In genomic region chr5:122774861-122775712, GRCh38 we compare ENCODE assay signal across 8 cellular contexts. TPM values are rescaled to one million over a fixed set of nuclear protein-coding genes. Genes with fewer than 3 reads are reported as not detected.
DNase-seq lines count a peak whose midpoint lies in the region; ATAC-seq and TF ChIP-seq lines count a peak whose summit lies in the region.

TSS of gene SNX2 (plus strand) at chr5:122775080. CDS start at chr5:122775104, 24 bp downstream.

- H2AFZ ChIP-seq in OCI-LY7 (ENCODE audit: low read length), result peak within 1 kb of the TSS; percentile 98

- no peaks in the 10 kb centered on the region for H3K9me2 ChIP-seq in OCI-LY7 (ENCODE audit: insufficient read depth, low read length)

- H3K36me3 ChIP-seq in OCI-LY7 (ENCODE audit: insufficient read depth, low read length), result peaks cover 16% of the 10 kb centered on the region

- H3K4me3 ChIP-seq in OCI-LY7 (ENCODE audit: low read depth, low read length, poor library complexity, severe bottlenecking), result peak within 1 kb of the TSS; percentile 88

- intact Hi-C loops in OCI-LY7 (cut with micrococcal nuclease; ENCODE audit: unreplicated experiment), result loop anchor here (5.0 kb wide), 1 partner anchor 737 kb away; the partner anchor contains the start of gene CSNK1G3

- H3K4me1 ChIP-seq in OCI-LY7 (ENCODE audit: insufficient read depth, low read length, poor library complexity, severe bottlenecking), result peaks cover 21% of the 10 kb centered on the region

- CTCF ChIA-PET in OCI-LY7 (lab: Charles Lee; ENCODE audit: unreplicated experiment), result no interaction called here

- TF ChIP-seq CTCF in OCI-LY7 (conservative IDR thresholded peaks at IDR 0.05; ENCODE audit: low read length), result no peak

- 0 out of 2 replicates have a peak, but pooled peaks cover 20% of the 10 kb centered on the region for H4K20me1 ChIP-seq in OCI-LY7 (ENCODE audit: insufficient read depth, low read length)

- H3K27ac ChIP-seq in OCI-LY7 (ENCODE audit: low read depth, low read length, poor library complexity, severe bottlenecking), result peak within 1 kb of the TSS; percentile 57

- ATAC-seq in GM19468 (IDR thresholded peaks at IDR 0.05; ENCODE audit: extremely low read depth, unreplicated experiment), result peak; percentile 79

- DNase-seq in Caki2 (ENCODE audit: low read depth) (peak; percentile 67), HS-5 (ENCODE audit: low read depth) (peak; percentile 40), OCI-LY7 (ENCODE audit: low spot score) (peak; percentile 91), activated T-cell treated with anti-CD3 and anti-CD28 coated beads for 1 hour (ENCODE audit: low read depth) (peak; percentile 86), epidermal melanocyte (ENCODE audit: insufficient read length, low spot score) (peak; percentile 54), middle frontal gyrus (ENCODE audit: extremely low spot score, low spot score) (peak; percentile 80)
- DNase-seq in stimulated activated CD8-positive, alpha-beta memory T cell treated with anti-CD3 and anti-CD28 coated beads, Interleukin-2, amount 100 ng/mL, for 48 hours (ENCODE audit: low read depth in 2 of 2), result peak; percentile 88 to 89

- H3K79me2 ChIP-seq in OCI-LY7 (ENCODE audit: insufficient read depth, low read depth, low read length), result peaks cover 50% of the 10 kb centered on the region

- no peaks in the 10 kb centered on the region; the same call in 1 of the 2 replicates for H3K9me3 ChIP-seq in OCI-LY7 (ENCODE audit: low read length)

- in situ Hi-C loops in Caki2 (cut with HindIII; ENCODE audit: low pct_unique_long_range_greater_than_20kb, low sequenced_read_pairs), result no loop called here

- no TSS peak for BruUV-seq in OCI-LY7 (replicated peaks; lab: Mats Ljungman, UMichigan)

- POLR2A ChIA-PET in OCI-LY7 (lab: Charles Lee), result interaction anchor here (0.6 to 1.4 kb wide), 11 partner anchors 10 to 813 kb away, joined by 3 to 6 read pairs (median 3); partner anchors contain the start of genes CEP120 and SRFBP1

- H3K4me2 ChIP-seq in OCI-LY7 (ENCODE audit: low read length), result peak within 1 kb of the TSS; percentile 95

RNA-seq across cellular contexts. Expression of gene SNX2, which starts in this region (rescaled TPM):
- total RNA-seq in Caki2 (2014; rRNA removed; shearing (Covaris generic); ENCODE audit: low replicate concordance), result 32.4 and 41.4 TPM in 2 replicates
- 46.0 and 47.1 TPM in 2 replicates for total RNA-seq in OCI-LY7 (2014; rRNA removed; shearing (Covaris generic))
- 78.3 and 85.3 TPM in 2 replicates for total RNA-seq in OCI-LY7 (2022)

Comparison
In these comparisons a context has a peak if more than half of its experiments do, and no peak if none do; other contexts are left out.
1. Peak in every context shown above with its lines: DNase-seq, ATAC-seq, H3K4me3 ChIP-seq and H3K27ac ChIP-seq.
2. DNase-seq: peak in every context shown above with its lines; median percentile 91 in OCI-LY7; 88 in stimulated activated CD8-positive, alpha-beta memory T cell treated with anti-CD3 and anti-CD28 coated beads, Interleukin-2, amount 100 ng/mL, for 48 hours; 86 in activated T-cell treated with anti-CD3 and anti-CD28 coated beads for 1 hour; 80 in middle frontal gyrus; 67 in Caki2; 54 in epidermal melanocyte; 40 in HS-5.